ENCODE assay signal across 13 cellular contexts in the genomic region with DNA sequence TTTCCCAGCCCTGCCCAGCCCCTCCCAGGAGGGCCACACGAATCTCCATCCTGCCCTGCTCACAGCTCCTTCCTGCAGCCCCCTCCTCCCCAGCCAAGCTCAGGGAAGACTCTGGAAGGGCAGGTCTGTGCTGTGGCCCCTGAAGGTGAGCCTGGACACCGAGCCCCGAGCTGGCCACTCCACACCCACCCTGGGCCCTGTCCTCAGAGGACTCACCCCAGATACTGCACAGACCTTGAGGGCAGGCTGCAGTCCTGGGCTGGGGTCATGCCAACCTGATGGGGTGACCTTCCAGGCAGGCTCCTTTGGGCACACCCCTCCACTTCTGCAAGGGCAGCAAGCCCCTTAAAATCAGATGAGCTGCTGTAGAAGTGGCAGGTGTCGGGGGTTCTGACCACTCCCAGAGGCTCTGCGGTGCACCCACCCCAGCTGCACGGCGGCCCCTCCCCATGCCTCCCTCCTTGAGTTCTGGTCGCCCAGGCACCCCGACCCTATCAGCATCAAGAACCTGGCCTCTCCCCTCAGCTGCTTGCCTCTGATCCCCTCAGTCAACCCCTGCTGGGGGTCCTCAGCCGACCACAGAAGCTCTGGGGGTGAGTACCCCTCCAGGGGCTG. TPM values are rescaled to one million over a fixed set of nuclear protein-coding genes. Genes with fewer than 3 reads are reported as not detected.
A peak's percentile ranks its signal among the peaks of the same experiment; 100 is the strongest.
DNase-seq lines count a peak whose midpoint lies in the region; ATAC-seq, FAIRE-seq and TF ChIP-seq lines count a peak whose summit lies in the region.
"Had no signal": no experiment of that assay in that cellular context is flagged by ENCODE, and none has a peak within 500 bp of the region (broad histone marks: within the 10 kb centered on the region; RNA-seq: fewer than 3 reads in every experiment).

No MANE protein-coding gene starts in this region.

- H3K27me3 Mint-ChIP-seq in glutamatergic neuron (ENCODE audit: unreplicated experiment), result peaks cover 5% of the 10 kb centered on the region

- TF ChIP-seq EP300 in HepG2 (IDR thresholded peaks at IDR 0.05; ENCODE audit: low read depth in 2 of 2, low read length in 2 of 2) (no peak), HepG2 (CRISPR knock-in tag; IDR thresholded peaks at IDR 0.05; ENCODE audit: borderline replicate concordance) (no peak)

- H3K9me3 ChIP-seq in right lobe of liver (no peaks in the 10 kb centered on the region), HepG2 (ENCODE audit: low read length) (no peaks in the 10 kb centered on the region), WERI-Rb-1 (ENCODE audit: severe bottlenecking) (no peaks in the 10 kb centered on the region), GM23248 (ENCODE audit: low read depth) (no peaks in the 10 kb centered on the region)
- H3K9me3 ChIP-seq: SJCRH30 had no signal

- 100% methylated on average over 2 of the region's 10 CpGs for WGBS in right lobe of liver (ENCODE audit: insufficient coverage, low coverage, low lambda C conversion rate, missing lambda C conversion rate)
- WGBS in HepG2 (ENCODE audit: low lambda C conversion rate), result 20% methylated on average over 5 of the region's 10 CpGs
- 36 to 54% methylated on average over 6 to 10 of the region's 10 CpGs for WGBS in GM23248 (ENCODE audit: low coverage in 1 of 2, low lambda C conversion rate in 2 of 2, missing lambda C conversion rate in 2 of 2), 2 experiments

- H3K4me1 Mint-ChIP-seq in glutamatergic neuron (ENCODE audit: low read depth, unreplicated experiment), result peaks cover 21% of the 10 kb centered on the region
- H3K4me1 Mint-ChIP-seq: CD8-positive, alpha-beta memory T cell had no signal

- no peak overlapping the region for H3K27ac Mint-ChIP-seq in glutamatergic neuron (ENCODE audit: unreplicated experiment)

- CTCF ChIA-PET in HepG2 (lab: Yijun Ruan, JAX; ENCODE audit: low intra/inter-chr PET ratio, low total read pairs), result no interaction called here

- TF ChIP-seq CTCF in right lobe of liver (IDR thresholded peaks at IDR 0.05) (no peak), HepG2 (CRISPR knock-in tag; IDR thresholded peaks at IDR 0.05) (no peak), WERI-Rb-1 (IDR thresholded peaks at IDR 0.05; ENCODE audit: low read depth, low read length) (no peak), glutamatergic neuron (IDR thresholded peaks at IDR 0.05; ENCODE audit: partially characterized antibody, unreplicated experiment) (no peak)

- no peak for TF ChIP-seq RAD21 in HepG2 (CRISPR knock-in tag; IDR thresholded peaks at IDR 0.05)

- peak in 2 of 3 donors; percentile 13 to 45 for DNase-seq in right lobe of liver
- DNase-seq in HepG2 (ENCODE audit: low spot score), result no peak
- DNase-seq in WERI-Rb-1, result no peak
- DNase-seq in glutamatergic neuron, result peak; percentile 16
- no peak for DNase-seq in GM23248
- DNase-seq in putamen (ENCODE audit: low spot score), result no peak
- DNase-seq: ACHN; CD8-positive, alpha-beta memory T cell; HCEC 1CT had no signal

- H3K4me3 ChIP-seq in right lobe of liver, result no peak overlapping the region
- H3K4me3 ChIP-seq in HepG2 (replicated peaks in 1 of 3; ENCODE audit: insufficient read depth in 1 of 3, low read depth in 2 of 3, low read length in 3 of 3), result no peak overlapping the region
- H3K4me3 ChIP-seq in WERI-Rb-1 (ENCODE audit: low read depth, low read length), result peak overlapping the region; percentile 38
- no peak overlapping the region for H3K4me3 ChIP-seq in GM23248

- no peaks in the 10 kb centered on the region for H3K36me3 Mint-ChIP-seq in glutamatergic neuron (ENCODE audit: unreplicated experiment)
- H3K36me3 Mint-ChIP-seq: CD8-positive, alpha-beta memory T cell had no signal

- TF ChIP-seq POLR2A in right lobe of liver (IDR thresholded peaks at IDR 0.05), result no peak
- no peak for TF ChIP-seq POLR2A in HepG2 (IDR thresholded peaks at IDR 0.05; ENCODE audit: insufficient read depth in 1 of 2, low read depth in 2 of 2, low read length in 2 of 2)

- no peaks in the 10 kb centered on the region for H3K79me2 ChIP-seq in HepG2 (ENCODE audit: insufficient read depth, low read length)
- H3K79me2 ChIP-seq in GM23248 (ENCODE audit: insufficient read depth), result no peaks in the 10 kb centered on the region

- H3K9me3 Mint-ChIP-seq in glutamatergic neuron (ENCODE audit: unreplicated experiment), result peaks cover 1% of the 10 kb centered on the region
- H3K9me3 Mint-ChIP-seq: CD8-positive, alpha-beta memory T cell had no signal

- H3K4me1 ChIP-seq in right lobe of liver (no peaks in the 10 kb centered on the region), HepG2 (ENCODE audit: insufficient read depth, low read length) (peaks cover 18% of the 10 kb centered on the region), GM23248 (ENCODE audit: insufficient read depth) (no peaks in the 10 kb centered on the region)

- intact Hi-C loops in right lobe of liver (cut with DNase I), result no loop called here
- intact Hi-C loops in HepG2 (cut with micrococcal nuclease; ENCODE audit: unreplicated experiment), result no loop called here

- in situ Hi-C loops in HepG2 (cut with HindIII; ENCODE audit: extremely low pct_ligation_motif_present, low pct_unique_long_range_greater_than_20kb), result no loop called here
- in situ Hi-C loops in GM23248 (cut with MboI), result no loop called here

- H3K4me2 ChIP-seq in HepG2 (ENCODE audit: low read depth, low read length) (no peak overlapping the region), GM23248 (ENCODE audit: unreplicated experiment) (no peak overlapping the region)

- no peak overlapping the region for H3K4me3 Mint-ChIP-seq in glutamatergic neuron (ENCODE audit: unreplicated experiment)
- H3K4me3 Mint-ChIP-seq: CD8-positive, alpha-beta memory T cell had no signal

- H3K27me3 ChIP-seq in right lobe of liver (no peaks in the 10 kb centered on the region), HepG2 (ENCODE audit: control insufficient read depth in 1 of 2, insufficient read depth in 2 of 2, low read length in 2 of 2) (peaks cover 21 to 59% of the 10 kb centered on the region in 2 experiments; a peak in 4 of 5 replicates), WERI-Rb-1 (ENCODE audit: insufficient read depth, low read depth, severe bottlenecking) (no peaks in the 10 kb centered on the region), GM23248 (replicated peaks; ENCODE audit: insufficient read depth) (peaks cover 8% of the 10 kb centered on the region; the same call in 1 of the 2 replicates)

- H3K36me3 ChIP-seq in right lobe of liver, result no peaks in the 10 kb centered on the region
- no peaks in the 10 kb centered on the region for H3K36me3 ChIP-seq in HepG2 (replicated peaks in 1 of 2; ENCODE audit: control insufficient read depth in 1 of 2, insufficient read depth in 2 of 2, low read length in 2 of 2)
- H3K36me3 ChIP-seq in WERI-Rb-1, result peaks cover 4% of the 10 kb centered on the region
- H3K36me3 ChIP-seq in GM23248 (ENCODE audit: low read depth), result no peaks in the 10 kb centered on the region
- H3K36me3 ChIP-seq: SJCRH30 had no signal

- no peaks in the 10 kb centered on the region for H4K20me1 ChIP-seq in HepG2 (ENCODE audit: insufficient read depth, low read length)
- H4K20me1 ChIP-seq in GM23248 (ENCODE audit: insufficient read depth), result no peaks in the 10 kb centered on the region

- no TSS peak for BruUV-seq in HepG2 (replicated peaks; lab: Mats Ljungman, UMichigan)

- FAIRE-seq in HepG2 (lab: Jason Lieb, UNC), result no peak
- FAIRE-seq: D721Med had no signal

- H3K9ac ChIP-seq in HepG2 (ENCODE audit: insufficient read depth, low read depth, low read length) (no peak overlapping the region), GM23248 (no peak overlapping the region)

- POLR2A ChIA-PET in HepG2 (lab: Yijun Ruan, JAX), result no interaction called here

- no peak overlapping the region for H3K27ac ChIP-seq in right lobe of liver
- H3K27ac ChIP-seq in HepG2 (ENCODE audit: extremely low read length, insufficient read depth, low read length), result no peak overlapping the region
- peak overlapping the region; percentile 79 for H3K27ac ChIP-seq in WERI-Rb-1
- H3K27ac ChIP-seq in GM23248, result no peak overlapping the region

- H3K9me2 ChIP-seq in GM23248 (ENCODE audit: insufficient read depth), result no peaks in the 10 kb centered on the region

- H3F3A ChIP-seq in GM23248 (ENCODE audit: insufficient read depth), result no peaks in the 10 kb centered on the region

- ATAC-seq in right lobe of liver, result no peak
- no peak for ATAC-seq in HepG2
- no peak for ATAC-seq in GM19328 (IDR thresholded peaks at IDR 0.05; ENCODE audit: unreplicated experiment)

- H2AFZ ChIP-seq in HepG2 (ENCODE audit: low read length), result no peak overlapping the region
- H2AFZ ChIP-seq in GM23248, result no peak overlapping the region

RNA-seq across cellular contexts. Expression of a gene that starts 24.3 kb away (rescaled TPM):
- total RNA-seq in right lobe of liver, result 10 to 100 TPM; 15.0 to 23.8 (median 19.2) TPM
- total RNA-seq in HepG2 (2016; rRNA removed; fragmentation: Illumina TruSeq; extraction: Trizol), result 52.2 and 59.0 TPM in 2 replicates
- 32.5 and 39.5 TPM in 2 replicates for total RNA-seq in HepG2 (2016; cell fraction: cytosol; rRNA removed; fragmentation: Illumina TruSeq; extraction: Trizol; ENCODE audit: low read depth)
- 50.3 and 53.4 TPM in 2 replicates for total RNA-seq in HepG2 (2016; cell fraction: insoluble cytoplasmic fraction; rRNA removed; fragmentation: Illumina TruSeq; extraction: Trizol)
- total RNA-seq in HepG2 (2016; cell fraction: membrane; rRNA removed; fragmentation: Illumina TruSeq; extraction: Trizol), result 72.2 and 82.9 TPM in 2 replicates
- 29.8 and 32.8 TPM in 2 replicates for total RNA-seq in HepG2 (2016; cell fraction: nucleus; rRNA removed; fragmentation: Illumina TruSeq; extraction: Trizol)
- 60.3 and 65.6 TPM in 2 replicates for polyA plus RNA-seq in HepG2 (2011; rRNA removed)
- 59.3 and 64.4 TPM in 2 replicates for polyA plus RNA-seq in HepG2 (2011; cell fraction: cytosol; rRNA removed)
- polyA plus RNA-seq in HepG2 (2011; cell fraction: nucleus; rRNA removed), result 71.8 and 75.7 TPM in 2 replicates
- polyA plus RNA-seq in HepG2 (2012), result 36.1 and 46.4 TPM in 2 replicates
- polyA plus RNA-seq in HepG2 (2016; cell fraction: cytosol; fragmentation: Illumina TruSeq; extraction: Trizol; ENCODE audit: low read depth), result 51.9 and 71.1 TPM in 2 replicates
- 67.7 and 77.1 TPM in 2 replicates for polyA plus RNA-seq in HepG2 (2016; cell fraction: insoluble cytoplasmic fraction; fragmentation: Illumina TruSeq; extraction: Trizol; ENCODE audit: low read depth)
- 72.0 and 86.2 TPM in 2 replicates for polyA plus RNA-seq in HepG2 (2016; cell fraction: membrane; fragmentation: Illumina TruSeq; extraction: Trizol; ENCODE audit: low read depth)
- 65.4 and 71.2 TPM in 2 replicates for polyA plus RNA-seq in HepG2 (2016; cell fraction: nucleus; fragmentation: Illumina TruSeq; extraction: Trizol; ENCODE audit: insufficient read depth, low read depth)
- polyA minus RNA-seq in HepG2 (2011; rRNA and poly(A)+ RNA removed; ENCODE audit: low replicate concordance), result 55.8 and 105 TPM in 2 replicates
- 19.1 and 20.7 TPM in 2 replicates for polyA minus RNA-seq in HepG2 (2011; cell fraction: cytosol; rRNA and poly(A)+ RNA removed)
- 38.1 and 44.4 TPM in 2 replicates for polyA minus RNA-seq in HepG2 (2011; cell fraction: nucleus; rRNA and poly(A)+ RNA removed)
- total RNA-seq in glutamatergic neuron (ENCODE audit: unreplicated experiment), result 178 TPM
- 148 and 149 TPM in 2 replicates for total RNA-seq in GM23248 (2014; rRNA removed; shearing (Covaris generic))
- 108 and 113 TPM in 2 replicates for polyA plus RNA-seq in GM23248 (2016; fragmentation: Nextera tagmentation; extraction: Ambion mirVana)

RNA-seq across cellular contexts. Expression of a gene that starts 35.8 kb away (rescaled TPM):
- total RNA-seq in right lobe of liver (1 to 10 TPM in 4 of 6 experiments, under 1 TPM in 2; 0.50 to 5.9 (median 2.0) TPM), HepG2 (2016; rRNA removed; fragmentation: Illumina TruSeq; extraction: Trizol) (not detected in 2 replicates), glutamatergic neuron (ENCODE audit: unreplicated experiment) (43.9 TPM)
- total RNA-seq in HepG2 (2016; cell fraction: cytosol; rRNA removed; fragmentation: Illumina TruSeq; extraction: Trizol; ENCODE audit: low read depth), result not detected in 2 replicates
- not detected in 2 replicates for total RNA-seq in HepG2 (2016; cell fraction: insoluble cytoplasmic fraction; rRNA removed; fragmentation: Illumina TruSeq; extraction: Trizol)
- total RNA-seq in HepG2 (2016; cell fraction: membrane; rRNA removed; fragmentation: Illumina TruSeq; extraction: Trizol), result not detected in 2 replicates
- total RNA-seq in HepG2 (2016; cell fraction: nucleus; rRNA removed; fragmentation: Illumina TruSeq; extraction: Trizol), result not detected in 2 replicates
- polyA plus RNA-seq in HepG2 (2011; rRNA removed) (not detected in 2 replicates), GM23248 (2016; fragmentation: Nextera tagmentation; extraction: Ambion mirVana) (0.23 and 0.43 TPM in 2 replicates)
- not detected in 2 replicates for polyA plus RNA-seq in HepG2 (2011; cell fraction: cytosol; rRNA removed)
- polyA plus RNA-seq in HepG2 (2011; cell fraction: nucleus; rRNA removed), result not detected in 2 replicates
- 0.55 TPM in 1 of 2 replicates, not detected in the other for polyA plus RNA-seq in HepG2 (2012)
- polyA plus RNA-seq in HepG2 (2016; cell fraction: cytosol; fragmentation: Illumina TruSeq; extraction: Trizol; ENCODE audit: low read depth), result not detected in 2 replicates
- not detected in 2 replicates for polyA plus RNA-seq in HepG2 (2016; cell fraction: insoluble cytoplasmic fraction; fragmentation: Illumina TruSeq; extraction: Trizol; ENCODE audit: low read depth)
- polyA plus RNA-seq in HepG2 (2016; cell fraction: membrane; fragmentation: Illumina TruSeq; extraction: Trizol; ENCODE audit: low read depth), result not detected in 2 replicates
- not detected in 2 replicates for polyA plus RNA-seq in HepG2 (2016; cell fraction: nucleus; fragmentation: Illumina TruSeq; extraction: Trizol; ENCODE audit: insufficient read depth, low read depth)
- not detected in 2 replicates for polyA minus RNA-seq in HepG2 (2011; rRNA and poly(A)+ RNA removed; ENCODE audit: low replicate concordance)
- polyA minus RNA-seq in HepG2 (2011; cell fraction: cytosol; rRNA and poly(A)+ RNA removed), result not detected in 2 replicates
- polyA minus RNA-seq in HepG2 (2011; cell fraction: nucleus; rRNA and poly(A)+ RNA removed), result not detected in 2 replicates
- 0.11 TPM in 1 of 2 replicates, not detected in the other for total RNA-seq in GM23248 (2014; rRNA removed; shearing (Covaris generic))
- total RNA-seq: LHCN-M2, SJCRH30 had no signal

Comparison
In these comparisons a context has a peak if more than half of its experiments do, and no peak if none do; other contexts are left out.
1. DNase-seq: peak in right lobe of liver (2 of 3) and glutamatergic neuron (single experiment); none in HepG2 (single experiment), WERI-Rb-1 (single experiment), GM23248 (single experiment) and putamen (single experiment).